In the genomic region with DNA sequence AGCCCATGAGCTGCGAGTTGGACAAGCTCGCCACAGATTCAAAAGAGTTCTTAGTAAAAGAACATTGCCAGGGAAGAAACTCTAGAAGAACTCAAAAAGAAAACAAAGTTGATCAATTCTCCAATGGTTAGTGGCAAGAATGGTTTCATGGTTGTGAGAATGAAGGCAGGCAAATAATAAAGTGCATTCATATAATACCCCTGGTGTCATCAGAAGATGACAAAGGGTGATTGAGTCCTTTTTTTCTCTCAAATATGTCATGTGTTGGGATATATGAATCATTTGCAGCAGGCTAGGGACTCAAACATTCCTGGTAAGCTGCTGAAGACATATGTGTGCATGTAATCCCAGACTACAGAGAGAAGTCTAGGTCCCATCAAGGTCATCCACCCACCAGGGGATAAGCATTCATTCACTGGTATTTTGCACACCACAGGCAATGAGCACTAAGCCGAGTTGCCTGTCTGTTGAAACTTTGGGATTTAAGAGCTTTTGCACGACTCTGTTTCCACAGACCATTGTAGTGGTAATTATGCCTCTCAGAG, we compare ENCODE assay signal across 24 cellular contexts.
"Had no signal": no experiment of that assay in that cellular context is flagged by ENCODE, and none has a peak within 500 bp of the region (broad histone marks: within the 10 kb centered on the region; RNA-seq: fewer than 3 reads in every experiment).

No MANE protein-coding gene starts in this region.

- H3K36me3 ChIP-seq: adrenal gland, breast epithelium, esophagus muscularis mucosa, lower lobe of right lung, right lobe of liver, spleen, thoracic aorta, upper lobe of left lung had no signal

- H3K27me3 ChIP-seq: adrenal gland, breast epithelium, esophagus muscularis mucosa, right lobe of liver, spleen, upper lobe of left lung had no signal

- DNase-seq: activated CD4-positive, alpha-beta T cell treated with anti-CD3 and anti-CD28 coated beads for 1 hour; activated CD4-positive, alpha-beta T cell treated with anti-CD3 and anti-CD28 coated beads, Interleukin-2, amount 50 U/mL, for 1 hour; activated CD8-positive, alpha-beta memory T cell treated with anti-CD3 and anti-CD28 coated beads for 24 hours; activated CD8-positive, alpha-beta memory T cell treated with anti-CD3 and anti-CD28 coated beads, Interleukin-2, amount 50 U/mL, for 4 hours; activated T-cell treated with anti-CD3 and anti-CD28 coated beads, Interleukin-2, amount 50 U/mL, for 24 hours; adrenal gland; dorsolateral prefrontal cortex; lower lobe of right lung; mesendoderm; mucosa of descending colon; naive B cell; nucleus accumbens; right lobe of liver; spleen; stimulated activated CD4-positive, alpha-beta T cell treated with anti-CD3 and anti-CD28 coated beads, Interleukin-4, amount 100 ng/mL, for 24 hours; stimulated activated naive CD4-positive, alpha-beta T cell treated with Interleukin-2 at 50 U/mL for 16 hours; T-helper 9 cell; upper lobe of left lung had no signal

- H3K4me1 ChIP-seq: adrenal gland, breast epithelium, lower lobe of right lung, right lobe of liver, spleen, upper lobe of left lung had no signal

- ATAC-seq: activated naive CD4-positive, alpha-beta T cell treated with anti-CD3 and anti-CD28 coated beads, Interleukin-2, amount 50 U/mL, for 72 hours; activated T-helper 17 cell treated with anti-CD3 and anti-CD28 coated beads, Interleukin-2, amount 50 U/mL, for 72 hours; left lobe of liver; lower lobe of right lung; mucosa of descending colon; right lobe of liver had no signal

- H3K4me3 ChIP-seq: adrenal gland, breast epithelium, dorsolateral prefrontal cortex, esophagus muscularis mucosa, lower lobe of right lung, mucosa of descending colon, right lobe of liver, spleen, thoracic aorta, upper lobe of left lung had no signal

- H3K9me3 ChIP-seq: breast epithelium, esophagus muscularis mucosa, lower lobe of right lung, mucosa of descending colon, right lobe of liver, spleen, thoracic aorta, upper lobe of left lung had no signal

- H3K27ac ChIP-seq: adrenal gland, breast epithelium, dorsolateral prefrontal cortex, lower lobe of right lung, right lobe of liver, spleen, upper lobe of left lung had no signal
